ENCODE assay signal across 9 cellular contexts in genomic region chr6:148343028-148343374, GRCh38. TPM values are rescaled to one million over a fixed set of nuclear protein-coding genes. Genes with fewer than 3 reads are reported as not detected.
A peak's percentile ranks its signal among the peaks of the same experiment; 100 is the strongest.
DNase-seq lines count a peak whose midpoint lies in the region; ATAC-seq and TF ChIP-seq lines count a peak whose summit lies in the region.
"Had no signal": no experiment of that assay in that cellular context is flagged by ENCODE, and none has a peak within 500 bp of the region (broad histone marks: within the 10 kb centered on the region; RNA-seq: fewer than 3 reads in every experiment).

No MANE protein-coding gene starts in this region.

- peaks cover 0 to 2% of the 10 kb centered on the region in 2 donors for H3K27me3 ChIP-seq in mucosa of rectum (ENCODE audit: control insufficient read depth in 2 of 2, insufficient read depth in 2 of 2, low read length in 2 of 2)
- H3K27me3 ChIP-seq in uterus = no peaks in the 10 kb centered on the region

- TF ChIP-seq POLR2A in uterus (IDR thresholded peaks at IDR 0.05) = no peak

- peaks cover 4 to 13% of the 10 kb centered on the region in 2 donors for H3K4me1 ChIP-seq in mucosa of rectum (ENCODE audit: control insufficient read depth in 2 of 2, insufficient read depth in 2 of 2, low read length in 2 of 2)
- no peaks in the 10 kb centered on the region for H3K4me1 ChIP-seq in uterus

- peak overlapping the region; percentile 75 for H3K4me3 ChIP-seq in choroid plexus epithelial cell (ENCODE audit: low read depth, low read length)
- H3K4me3 ChIP-seq in mucosa of rectum (ENCODE audit: low read length in 2 of 2) = peak overlapping the region; percentile 75 to 81
- H3K4me3 ChIP-seq in uterus = peak overlapping the region; percentile 57 to 68

- H3K9me3 ChIP-seq in mucosa of rectum (ENCODE audit: control insufficient read depth in 2 of 2, low read length in 2 of 2) (no peaks in the 10 kb centered on the region), uterus (no peaks in the 10 kb centered on the region)

- H3K36me3 ChIP-seq in mucosa of rectum (ENCODE audit: control insufficient read depth in 2 of 2, insufficient read depth in 2 of 2, low read length in 2 of 2) = no peaks in the 10 kb centered on the region
- H3K36me3 ChIP-seq in uterus = no peaks in the 10 kb centered on the region

- no peak for TF ChIP-seq CTCF in choroid plexus epithelial cell (conservative IDR thresholded peaks at IDR 0.05; ENCODE audit: low read depth, low read length)
- TF ChIP-seq CTCF in uterus (IDR thresholded peaks at IDR 0.05) = no peak

- DNase-seq in Right ventricle myocardium inferior (ENCODE audit: missing footprints) = no peak
- DNase-seq in left cardiac atrium = no peak
- DNase-seq in choroid plexus epithelial cell (ENCODE audit: low read depth) = no peak
- DNase-seq in uterus = peak in 1 of 2 donors; percentile 30
- DNase-seq in NAMALWA (ENCODE audit: low spot score) = no peak
- no peak for DNase-seq in COLO668 (lab: John Stamatoyannopoulos, UW; ENCODE audit: unreplicated experiment)
- no peak for DNase-seq in SKM-1 treated with dmso at 0.1 percent for 144 hours (lab: John Stamatoyannopoulos, UW; ENCODE audit: unreplicated experiment)

- H3K27ac ChIP-seq in mucosa of rectum (ENCODE audit: low read depth in 2 of 2, low read length in 2 of 2) (peak overlapping the region; percentile 71 to 80), uterus (peak overlapping the region; percentile 70 to 88)
- H3K27ac ChIP-seq: KMS-11 had no signal

- intact Hi-C loops in Right ventricle myocardium inferior (cut with DNase I) (loop anchor here (5.0 to 10.0 kb wide), 3 partner anchors 54 to 158 kb away; no protein-coding TSS in a partner anchor), left cardiac atrium (cut with DNase I) (loop anchor here in 1 of 2 donors (5.0 kb wide), 1 partner anchor 119 kb away; no protein-coding TSS in a partner anchor), uterus (cut with DNase I; ENCODE audit: low total_unique reads) (no loop called here)

- H3K9ac ChIP-seq in mucosa of rectum (ENCODE audit: low read depth in 1 of 2, low read length in 2 of 2) = peak overlapping the region; percentile 17 to 76
- H3K9ac ChIP-seq: KMS-11 had no signal

- ATAC-seq in Right ventricle myocardium inferior = peak; percentile 1
- ATAC-seq in left cardiac atrium = no peak

RNA-seq across cellular contexts. Expression of gene SASH1, which starts 0.4 kb away (rescaled TPM):
- total RNA-seq in Right ventricle myocardium inferior (36.8 TPM), left cardiac atrium (10 to 100 TPM; 33.4 to 36.2 TPM), uterus (10 to 100 TPM; 31.2 to 79.9 (median 54.3) TPM)
